Comparison of ENCODE assay signal across 27 cellular contexts in genomic region chrX:54894159-54894558, GRCh38.
"Had no signal": no experiment of that assay in that cellular context is flagged by ENCODE, and none has a peak within 500 bp of the region (broad histone marks: within the 10 kb centered on the region; RNA-seq: fewer than 3 reads in every experiment).

No MANE protein-coding gene starts in this region.

- DNase-seq: stimulated activated CD4-positive, alpha-beta T cell treated with anti-CD3 and anti-CD28 coated beads, Interleukin-2, amount 100 ng/mL, for 48 hours; stimulated activated CD4-positive, alpha-beta T cell treated with anti-CD3 and anti-CD28 coated beads, Interleukin-4, amount 100 ng/mL, for 1 hour; stimulated activated CD4-positive, alpha-beta T cell treated with anti-CD3 and anti-CD28 coated beads, Interleukin-4, amount 100 ng/mL, for 24 hours; stimulated activated CD4-positive, alpha-beta T cell treated with anti-CD3 and anti-CD28 coated beads, Interleukin-4, amount 100 ng/mL, for 4 hours; stimulated activated CD8-positive, alpha-beta memory T cell treated with anti-CD3 and anti-CD28 coated beads, Interleukin-4, amount 100 ng/mL, for 48 hours; stimulated activated naive B cell treated with anti-CD40 and anti-IgM and Interleukin-4, amounts not matched to agents 10 μg/mL and 1 μg/mL and 100 μg/mL, for 72 hours; stimulated activated naive CD4-positive, alpha-beta T cell; stimulated activated naive CD4-positive, alpha-beta T cell treated with Interleukin-2 at 50 U/mL for 16 hours; stimulated activated naive CD8-positive, alpha-beta T cell treated with anti-CD3 and anti-CD28 coated beads, Interleukin-15, amount 100 ng/mL, for 72 hours; stimulated activated naive CD8-positive, alpha-beta T cell treated with anti-CD3 and anti-CD28 coated beads, Interleukin-15, Interleukin-2, amounts not matched to agents 100 U/mL and 50 U/mL, for 24 hours; stomach; substantia nigra; thyroid gland; tibial artery; transverse colon; trophoblast cell; upper lobe of left lung; upper lobe of right lung; uterus had no signal

- H3K36me3 ChIP-seq: stomach, suprapubic skin, thoracic aorta, thyroid gland, tibial artery, tibial nerve, transverse colon, upper lobe of left lung, upper lobe of right lung, uterus, vagina had no signal

- H3K36me3 Mint-ChIP-seq: stimulated activated effector memory CD8-positive, alpha-beta T cell treated with anti-CD3 and anti-CD28 coated beads, Interleukin-12 subunit alpha, Interleukin-12 subunit beta, amount 100 ng/mL, for 72 hours; stimulated activated memory B cell treated with anti-CD40 and anti-IgM and Interleukin-4, amounts not matched to agents 10 μg/mL and 1 μg/mL and 100 μg/mL, for 72 hours; stimulated activated naive B cell treated with anti-CD40 and anti-IgM and Interleukin-4, amounts not matched to agents 10 μg/mL and 1 μg/mL and 100 μg/mL, for 72 hours; type B pancreatic cell had no signal

- H3K27ac Mint-ChIP-seq: stimulated activated effector memory CD8-positive, alpha-beta T cell treated with anti-CD3 and anti-CD28 coated beads, Interleukin-12 subunit alpha, Interleukin-12 subunit beta, amount 100 ng/mL, for 72 hours; stimulated activated memory B cell treated with anti-CD40 and anti-IgM and Interleukin-4, amounts not matched to agents 10 μg/mL and 1 μg/mL and 100 μg/mL, for 72 hours; stimulated activated naive B cell treated with anti-CD40 and anti-IgM and Interleukin-4, amounts not matched to agents 10 μg/mL and 1 μg/mL and 100 μg/mL, for 72 hours; stimulated activated naive CD8-positive, alpha-beta T cell treated with anti-CD3 and anti-CD28 coated beads, Interleukin-15, Interleukin-2, amounts not matched to agents 100 ng/mL and 50 ng/mL, for 24 hours; type B pancreatic cell had no signal

- H3K4me1 ChIP-seq: stomach, suprapubic skin, thyroid gland, tibial artery, tibial nerve, transverse colon, upper lobe of left lung, upper lobe of right lung, uterus, vagina had no signal

- H3K4me3 Mint-ChIP-seq: stimulated activated effector memory CD8-positive, alpha-beta T cell treated with anti-CD3 and anti-CD28 coated beads, Interleukin-12 subunit alpha, Interleukin-12 subunit beta, amount 100 ng/mL, for 72 hours; stimulated activated memory B cell treated with anti-CD40 and anti-IgM and Interleukin-4, amounts not matched to agents 10 μg/mL and 1 μg/mL and 100 μg/mL, for 72 hours; stimulated activated naive B cell treated with anti-CD40 and anti-IgM and Interleukin-4, amounts not matched to agents 10 μg/mL and 1 μg/mL and 100 μg/mL, for 72 hours; stimulated activated naive CD8-positive, alpha-beta T cell treated with anti-CD3 and anti-CD28 coated beads, Interleukin-15, amount 100 ng/mL, for 72 hours; stimulated activated naive CD8-positive, alpha-beta T cell treated with anti-CD3 and anti-CD28 coated beads, Interleukin-15, Interleukin-2, amounts not matched to agents 100 ng/mL and 50 ng/mL, for 24 hours; type B pancreatic cell had no signal

- H3K27me3 Mint-ChIP-seq: stimulated activated naive CD8-positive, alpha-beta T cell treated with anti-CD3 and anti-CD28 coated beads, Interleukin-15, amount 100 ng/mL, for 72 hours; stimulated activated naive CD8-positive, alpha-beta T cell treated with anti-CD3 and anti-CD28 coated beads, Interleukin-15, Interleukin-2, amounts not matched to agents 100 ng/mL and 50 ng/mL, for 24 hours had no signal

- H3K27me3 ChIP-seq: stomach, suprapubic skin, thyroid gland, tibial artery, tibial nerve, transverse colon, upper lobe of left lung, upper lobe of right lung, uterus, vagina had no signal

- H3K4me3 ChIP-seq: stomach, suprapubic skin, thoracic aorta, thyroid gland, tibial artery, tibial nerve, transverse colon, upper lobe of left lung, upper lobe of right lung, uterus, vagina had no signal

- H3K4me1 Mint-ChIP-seq: stimulated activated effector memory CD8-positive, alpha-beta T cell treated with anti-CD3 and anti-CD28 coated beads, Interleukin-12 subunit alpha, Interleukin-12 subunit beta, amount 100 ng/mL, for 72 hours; stimulated activated memory B cell treated with anti-CD40 and anti-IgM and Interleukin-4, amounts not matched to agents 10 μg/mL and 1 μg/mL and 100 μg/mL, for 72 hours; stimulated activated naive B cell treated with anti-CD40 and anti-IgM and Interleukin-4, amounts not matched to agents 10 μg/mL and 1 μg/mL and 100 μg/mL, for 72 hours; stimulated activated naive CD8-positive, alpha-beta T cell treated with anti-CD3 and anti-CD28 coated beads, Interleukin-15, amount 100 ng/mL, for 72 hours had no signal

- H3K9me3 Mint-ChIP-seq: stimulated activated effector memory CD8-positive, alpha-beta T cell treated with anti-CD3 and anti-CD28 coated beads, Interleukin-12 subunit alpha, Interleukin-12 subunit beta, amount 100 ng/mL, for 72 hours; stimulated activated naive CD8-positive, alpha-beta T cell treated with anti-CD3 and anti-CD28 coated beads, Interleukin-15, amount 100 ng/mL, for 72 hours; stimulated activated naive CD8-positive, alpha-beta T cell treated with anti-CD3 and anti-CD28 coated beads, Interleukin-15, Interleukin-2, amounts not matched to agents 100 ng/mL and 50 ng/mL, for 24 hours; type B pancreatic cell had no signal

- H3K27ac ChIP-seq: stomach, suprapubic skin, thoracic aorta, thyroid gland, tibial artery, tibial nerve, transverse colon, upper lobe of left lung, upper lobe of right lung, uterus, vagina had no signal

- H3K9me3 ChIP-seq: suprapubic skin, thoracic aorta, thyroid gland, tibial nerve, transverse colon, upper lobe of right lung, uterus, vagina had no signal
